10 cellular contexts compared by ENCODE assay signal in genomic region chr13:51818771-51819511, GRCh38. TPM values are rescaled to one million over a fixed set of nuclear protein-coding genes. Genes with fewer than 3 reads are reported as not detected.
A peak's percentile ranks its signal among the peaks of the same experiment; 100 is the strongest.
DNase-seq lines count a peak whose midpoint lies in the region; ATAC-seq, FAIRE-seq and TF ChIP-seq lines count a peak whose summit lies in the region.
"Had no signal": no experiment of that assay in that cellular context is flagged by ENCODE, and none has a peak within 500 bp of the region (broad histone marks: within the 10 kb centered on the region; RNA-seq: fewer than 3 reads in every experiment).

No MANE protein-coding gene starts in this region.

- no peak overlapping the region for H3K4me3 ChIP-seq in astrocyte (ENCODE audit: insufficient read depth, low read depth, low read length)
- no peak overlapping the region for H3K4me3 ChIP-seq in gastrocnemius medialis

- H3K4me2 ChIP-seq in astrocyte (ENCODE audit: low read length): no peak overlapping the region

- no peak overlapping the region for H2AFZ ChIP-seq in astrocyte (ENCODE audit: low read depth, low read length)

- peaks cover 62% of the 10 kb centered on the region for H3K27me3 ChIP-seq in astrocyte (ENCODE audit: insufficient read depth, low read length)
- H3K27me3 ChIP-seq in gastrocnemius medialis: no peaks in the 10 kb centered on the region

- intact Hi-C loops in gastrocnemius medialis (cut with DNase I; ENCODE audit: low total_unique reads): no loop called here

- no peaks in the 10 kb centered on the region for H3K79me2 ChIP-seq in astrocyte (ENCODE audit: insufficient read depth, low read length)

- DNase-seq in EH (ENCODE audit: low read depth) (peak; percentile 44), astrocyte (ENCODE audit: low read depth) (peak; percentile 24), gastrocnemius medialis (peak; percentile 74 to 78), NCI-H2029 (lab: John Stamatoyannopoulos, UW) (no peak), NCI-H146 (lab: John Stamatoyannopoulos, UW) (no peak), SHP77 (lab: John Stamatoyannopoulos, UW) (no peak)

- TF ChIP-seq CTCF in astrocyte (IDR thresholded peaks at IDR 0.05; ENCODE audit: insufficient read depth, low read depth, low read length) (no peak), gastrocnemius medialis (IDR thresholded peaks at IDR 0.05 in 4 of 5, conservative IDR thresholded peaks at IDR 0.05 in 1 of 5) (no peak)

- peaks cover 47% of the 10 kb centered on the region for H3K27me3 Mint-ChIP-seq in astrocyte (ENCODE audit: low read depth, unreplicated experiment)

- H3K9me3 ChIP-seq in astrocyte (ENCODE audit: insufficient read depth, low read depth, low read length) (no peaks in the 10 kb centered on the region), gastrocnemius medialis (no peaks in the 10 kb centered on the region)

- H3K36me3 ChIP-seq in astrocyte (ENCODE audit: insufficient read depth, low read length): no peaks in the 10 kb centered on the region
- no peaks in the 10 kb centered on the region for H3K36me3 ChIP-seq in gastrocnemius medialis

- H3K9ac ChIP-seq in astrocyte (ENCODE audit: low read length): no peak overlapping the region

- ATAC-seq in HG02884 (IDR thresholded peaks at IDR 0.05; ENCODE audit: unreplicated experiment) (peak; percentile 39), gastrocnemius medialis (peak; percentile 96 to 98), GM21367 (IDR thresholded peaks at IDR 0.05; ENCODE audit: unreplicated experiment) (no peak)

- FAIRE-seq in astrocyte (lab: Jason Lieb, UNC): no peak
- FAIRE-seq: RCC 7860 had no signal

- H3K4me1 ChIP-seq in astrocyte (ENCODE audit: insufficient read depth, low read length) (no peaks in the 10 kb centered on the region), gastrocnemius medialis (peaks cover 16 to 21% of the 10 kb centered on the region in 2 donors)

- H4K20me1 ChIP-seq in astrocyte (ENCODE audit: insufficient read depth, low read length): no peaks in the 10 kb centered on the region

- H3K36me3 Mint-ChIP-seq in astrocyte (ENCODE audit: low read depth, unreplicated experiment): no peaks in the 10 kb centered on the region

- H3K27ac ChIP-seq in astrocyte (ENCODE audit: low read depth, low read length): no peak overlapping the region
- peak overlapping the region; percentile 51 to 67 (median 58) for H3K27ac ChIP-seq in gastrocnemius medialis

- no peak for TF ChIP-seq POLR2A in gastrocnemius medialis (IDR thresholded peaks at IDR 0.05)

- H3K9me3 Mint-ChIP-seq in astrocyte (ENCODE audit: unreplicated experiment): no peaks in the 10 kb centered on the region

- in situ Hi-C loops in gastrocnemius medialis (cut with MboI; ENCODE audit: low sequenced_read_pairs in 4 of 4): loop anchor here (10.0 to 25.0 kb wide), 8 partner anchors 193 to 636 kb away; partner anchors contain the start of genes NEK5 (in 2 of the 4), ALG11 (in 1 of the 4), ATP7B (in 1 of the 4) and CKAP2 (in 1 of the 4)

- H3K4me3 Mint-ChIP-seq in astrocyte (ENCODE audit: unreplicated experiment): no peak overlapping the region

- H3K27ac Mint-ChIP-seq in astrocyte (ENCODE audit: unreplicated experiment): no peak overlapping the region

- H3K4me1 Mint-ChIP-seq in astrocyte (ENCODE audit: low read depth, unreplicated experiment): peaks cover 4% of the 10 kb centered on the region

RNA-seq across cellular contexts. Expression of gene DHRS12, which starts 15.0 kb away (rescaled TPM):
- total RNA-seq in astrocyte (4.0 and 4.9 TPM in 2 replicates), gastrocnemius medialis (1 to 10 TPM; 1.8 to 6.0 (median 4.7) TPM)

RNA-seq across cellular contexts. Expression of gene TMEM272, which starts 26.0 kb away (rescaled TPM):
- total RNA-seq in astrocyte (0.05 TPM in 1 of 2 replicates, not detected in the other), gastrocnemius medialis (under 1 TPM in 3 of 4 donors, not detected in 1; 0.20 to 0.41 (median 0.27) TPM)

RNA-seq across cellular contexts. Expression of gene CCDC70, which starts 42.8 kb away (rescaled TPM):
- total RNA-seq in astrocyte (not detected in 2 replicates), gastrocnemius medialis (not detected)
- total RNA-seq: liver had no signal

Comparison
In these comparisons a context has a peak if more than half of its experiments do, and no peak if none do; other contexts are left out.
1. DNase-seq: peak in EH (single experiment), astrocyte (single experiment) and gastrocnemius medialis (2 of 2); none in NCI-H2029 (single experiment), NCI-H146 (single experiment) and SHP77 (0 of 2).